27 cellular contexts compared by ENCODE assay signal in genomic region chr6:130212215-130212874, GRCh38. TPM values are rescaled to one million over a fixed set of nuclear protein-coding genes. Genes with fewer than 3 reads are reported as not detected.
DNase-seq lines count a peak whose midpoint lies in the region; ATAC-seq, FAIRE-seq and TF ChIP-seq lines count a peak whose summit lies in the region.
"Had no signal": no experiment of that assay in that cellular context is flagged by ENCODE, and none has a peak within 500 bp of the region (broad histone marks: within the 10 kb centered on the region; RNA-seq: fewer than 3 reads in every experiment).

No MANE protein-coding gene starts in this region.

- POLR2A ChIA-PET in K562 (lab: Yijun Ruan, JAX): interaction anchor here (0.6 to 1.7 kb wide), 3 partner anchors 9 to 24 kb away, joined by 3 to 7 read pairs (median 3); no protein-coding TSS in a partner anchor

- peaks cover 64% of the 10 kb centered on the region for H3K4me1 Mint-ChIP-seq in activated T-cell treated with anti-CD3 and anti-CD28 coated beads, Interleukin-2, amount 50 U/mL, for 24 hours (ENCODE audit: low read depth)
- peaks cover 47 to 75% of the 10 kb centered on the region in 2 donors for H3K4me1 Mint-ChIP-seq in natural killer cell treated with Interleukin-12 subunit alpha and Interleukin-12 subunit beta and Interleukin-15 and Interleukin-18, amount 100 ng/mL, for 72 hours (ENCODE audit: low read depth in 2 of 2)

- ATAC-seq in K562 (no peak), gastrocnemius medialis (no peak)
- ATAC-seq in natural killer cell treated with Interleukin-12 subunit alpha and Interleukin-12 subunit beta and Interleukin-15 and Interleukin-18, amount 100 ng/mL, for 72 hours: no peak
- ATAC-seq: right lobe of liver had no signal

- TF ChIP-seq CTCF in K562 (IDR thresholded peaks at IDR 0.05 in 2 of 3, conservative IDR thresholded peaks at IDR 0.05 in 1 of 3; ENCODE audit: insufficient read depth in 2 of 3, low read depth in 1 of 3, low read length in 3 of 3) (no peak), gastrocnemius medialis (IDR thresholded peaks at IDR 0.05 in 4 of 5, conservative IDR thresholded peaks at IDR 0.05 in 1 of 5) (no peak), osteoblast (IDR thresholded peaks at IDR 0.05; ENCODE audit: extremely low read depth, low read depth, low read length) (no peak)

- TF ChIP-seq POLR2A in K562 (conservative IDR thresholded peaks at IDR 0.05) (no peak), gastrocnemius medialis (IDR thresholded peaks at IDR 0.05) (no peak)

- peaks cover 0 to 5% of the 10 kb centered on the region in 2 experiments; a peak in 2 of 5 replicates for H3K4me1 ChIP-seq in K562 (replicated peaks in 1 of 2; ENCODE audit: control insufficient read depth in 2 of 2, insufficient read depth in 2 of 2, low read length in 2 of 2)
- H3K4me1 ChIP-seq in gastrocnemius medialis: no peaks in the 10 kb centered on the region
- no peaks in the 10 kb centered on the region for H3K4me1 ChIP-seq in osteoblast (ENCODE audit: insufficient read depth, low read length)
- H3K4me1 ChIP-seq: parathyroid adenoma, right lobe of liver, uterus had no signal

- peak overlapping the region; percentile 28 for H3K4me3 Mint-ChIP-seq in activated T-cell treated with anti-CD3 and anti-CD28 coated beads, Interleukin-2, amount 50 U/mL, for 24 hours
- H3K4me3 Mint-ChIP-seq in natural killer cell treated with Interleukin-12 subunit alpha and Interleukin-12 subunit beta and Interleukin-15 and Interleukin-18, amount 100 ng/mL, for 72 hours: peak overlapping the region; percentile 92
- H3K4me3 Mint-ChIP-seq: naive B cell had no signal

- H3K79me2 ChIP-seq in K562 (ENCODE audit: control insufficient read depth, insufficient read depth, low read length) (no peaks in the 10 kb centered on the region), osteoblast (ENCODE audit: insufficient read depth, low read length) (no peaks in the 10 kb centered on the region)
- H3K79me2 ChIP-seq: parathyroid adenoma had no signal

- H3K27ac ChIP-seq in K562 (ENCODE audit: extremely low read depth, low read depth, low read length) (no peak overlapping the region), gastrocnemius medialis (no peak overlapping the region), osteoblast (ENCODE audit: low read depth, low read length) (no peak overlapping the region)
- H3K27ac ChIP-seq: C4-2B, dorsolateral prefrontal cortex, parathyroid adenoma, right lobe of liver, uterus had no signal

- no peaks in the 10 kb centered on the region for H3K9me1 ChIP-seq in K562 (ENCODE audit: control insufficient read depth, insufficient read depth, low read length)

- intact Hi-C loops in K562 (cut with micrococcal nuclease) (no loop called here), gastrocnemius medialis (cut with DNase I; ENCODE audit: low total_unique reads) (no loop called here)

- peak overlapping the region; percentile 32 for H3K27ac Mint-ChIP-seq in activated T-cell treated with anti-CD3 and anti-CD28 coated beads, Interleukin-2, amount 50 U/mL, for 24 hours
- H3K27ac Mint-ChIP-seq in natural killer cell treated with Interleukin-12 subunit alpha and Interleukin-12 subunit beta and Interleukin-15 and Interleukin-18, amount 100 ng/mL, for 72 hours: peak overlapping the region; percentile 78 to 93
- H3K27ac Mint-ChIP-seq: naive B cell had no signal

- H3K36me3 Mint-ChIP-seq in activated T-cell treated with anti-CD3 and anti-CD28 coated beads, Interleukin-2, amount 50 U/mL, for 24 hours (ENCODE audit: low read depth): peaks cover 27% of the 10 kb centered on the region
- peaks cover 3% of the 10 kb centered on the region for H3K36me3 Mint-ChIP-seq in natural killer cell treated with Interleukin-12 subunit alpha and Interleukin-12 subunit beta and Interleukin-15 and Interleukin-18, amount 100 ng/mL, for 72 hours
- H3K36me3 Mint-ChIP-seq: naive B cell had no signal

- in situ Hi-C loops in K562 (cut with MboI) (no loop called here), gastrocnemius medialis (cut with MboI; ENCODE audit: low sequenced_read_pairs in 4 of 4) (no loop called here)

- CTCF ChIA-PET in K562 (lab: Yijun Ruan, JAX; ENCODE audit: low intra/inter-chr PET ratio): no interaction called here

- no peak overlapping the region for H3K9ac ChIP-seq in K562 (ENCODE audit: insufficient read depth in 1 of 2, low read depth in 2 of 2, low read length in 2 of 2)
- H3K9ac ChIP-seq: parathyroid adenoma had no signal

- no peaks in the 10 kb centered on the region for H3K27me3 Mint-ChIP-seq in activated T-cell treated with anti-CD3 and anti-CD28 coated beads, Interleukin-2, amount 50 U/mL, for 24 hours
- H3K27me3 Mint-ChIP-seq in natural killer cell treated with Interleukin-12 subunit alpha and Interleukin-12 subunit beta and Interleukin-15 and Interleukin-18, amount 100 ng/mL, for 72 hours: no peaks in the 10 kb centered on the region
- H3K27me3 Mint-ChIP-seq: naive B cell had no signal

- H4K20me1 ChIP-seq in K562 (replicated peaks; ENCODE audit: control insufficient read depth, insufficient read depth, low read length) (no peaks in the 10 kb centered on the region), osteoblast (ENCODE audit: insufficient read depth, low read length) (no peaks in the 10 kb centered on the region)

- BruUV-seq in K562 (replicated peaks; lab: Mats Ljungman, UMichigan): no TSS peak

- H2AFZ ChIP-seq in K562 (ENCODE audit: low read depth, low read length) (peak overlapping the region; percentile 23; the same call in 1 of the 2 replicates), osteoblast (ENCODE audit: low read length) (no peak overlapping the region)
- H2AFZ ChIP-seq: parathyroid adenoma had no signal

- H3K9me3 ChIP-seq in K562 (replicated peaks; ENCODE audit: control insufficient read depth, insufficient read depth, low read depth, low read length): no peaks in the 10 kb centered on the region
- no peaks in the 10 kb centered on the region for H3K9me3 ChIP-seq in gastrocnemius medialis
- no peaks in the 10 kb centered on the region for H3K9me3 ChIP-seq in osteoblast (ENCODE audit: low read depth, low read length)
- H3K9me3 ChIP-seq: right lobe of liver, uterus had no signal

- H3K27me3 ChIP-seq in K562 (ENCODE audit: control insufficient read depth in 2 of 2, insufficient read depth in 2 of 2, low read length in 2 of 2): no peaks in the 10 kb centered on the region
- H3K27me3 ChIP-seq in gastrocnemius medialis: no peaks in the 10 kb centered on the region
- peaks cover 3% of the 10 kb centered on the region for H3K27me3 ChIP-seq in osteoblast (ENCODE audit: insufficient read depth, low read length)
- H3K27me3 ChIP-seq: right lobe of liver, uterus had no signal

- H3K4me3 ChIP-seq in K562: no peak overlapping the region
- no peak overlapping the region for H3K4me3 ChIP-seq in gastrocnemius medialis
- H3K4me3 ChIP-seq in osteoblast (ENCODE audit: insufficient read depth, low read length): no peak overlapping the region
- H3K4me3 ChIP-seq: dorsolateral prefrontal cortex, right lobe of liver, uterus had no signal

- no peaks in the 10 kb centered on the region for H3K36me3 ChIP-seq in K562 (ENCODE audit: control insufficient read depth, insufficient read depth, low read length)
- H3K36me3 ChIP-seq in gastrocnemius medialis: no peaks in the 10 kb centered on the region
- no peaks in the 10 kb centered on the region for H3K36me3 ChIP-seq in osteoblast (ENCODE audit: insufficient read depth, low read length)
- H3K36me3 ChIP-seq: right lobe of liver, uterus had no signal

- DNase-seq in activated T-cell treated with anti-CD3 and anti-CD28 coated beads, Interleukin-2, amount 50 U/mL, for 24 hours: no peak
- DNase-seq in activated T-cell treated with anti-CD3 and anti-CD28 coated beads, Interleukin-2, amount 50 U/mL, for 1 hour: no peak
- peak; percentile 26 for DNase-seq in LoVo (ENCODE audit: low spot score)
- DNase-seq in K562 (ENCODE audit: extremely low read depth in 1 of 4, low spot score in 3 of 4): no peak
- no peak for DNase-seq in natural killer cell treated with Interleukin-12 subunit alpha and Interleukin-12 subunit beta and Interleukin-15 and Interleukin-18, amount 100 ng/mL, for 72 hours (ENCODE audit: low spot score)
- DNase-seq in D341Med (ENCODE audit: low spot score): no peak
- no peak for DNase-seq in gastrocnemius medialis
- DNase-seq in osteoblast (ENCODE audit: insufficient read length, low spot score, missing footprints): no peak
- DNase-seq: aorta; caudate nucleus; dorsolateral prefrontal cortex; erythroblast; foreskin melanocyte; GF-D8; GOT3; Karpas-422; kidney glomerular epithelial cell; naive B cell; NCI-H187 treated with DMSO at 0.1 percent for 48 hours; NCI-H2227 treated with DMSO at 0.1 percent for 48 hours; NCI-H748 treated with DMSO at 0.1 percent for 48 hours; right lobe of liver; stimulated activated CD8-positive, alpha-beta memory T cell treated with anti-CD3 and anti-CD28 coated beads, Interleukin-4, amount 100 ng/mL, for 48 hours; uterus had no signal

- TF ChIP-seq RAD21 in K562 (CRISPR knock-in tag; conservative IDR thresholded peaks at IDR 0.05 in 1 of 2, IDR thresholded peaks at IDR 0.05 in 1 of 2): no peak

- no peaks in the 10 kb centered on the region for H3K9me3 Mint-ChIP-seq in activated T-cell treated with anti-CD3 and anti-CD28 coated beads, Interleukin-2, amount 50 U/mL, for 24 hours
- no peaks in the 10 kb centered on the region for H3K9me3 Mint-ChIP-seq in natural killer cell treated with Interleukin-12 subunit alpha and Interleukin-12 subunit beta and Interleukin-15 and Interleukin-18, amount 100 ng/mL, for 72 hours

- TF ChIP-seq EP300 in K562 (IDR thresholded peaks at IDR 0.05; ENCODE audit: low read length): no peak

- no peak overlapping the region for H3K4me2 ChIP-seq in K562 (ENCODE audit: insufficient read depth, low read length)
- no peak overlapping the region for H3K4me2 ChIP-seq in osteoblast (ENCODE audit: insufficient read depth, low read length)

- FAIRE-seq in K562 (lab: Jason Lieb, UNC): no peak
- FAIRE-seq: TTC549 had no signal

- 3% methylated on average over 2 of the region's 2 CpGs for WGBS in K562 (ENCODE audit: insufficient coverage, low coverage, missing lambda C conversion rate)

RNA-seq across cellular contexts. Expression of gene SAMD3, which starts 10.4 kb away (rescaled TPM):
- total RNA-seq in K562 (2011; cell fraction: chromatin; rRNA removed; ENCODE audit: low replicate concordance): not detected in 2 replicates
- total RNA-seq in K562 (2011; cell fraction: nucleolus; rRNA removed): not detected in 2 replicates
- not detected in 2 replicates for total RNA-seq in K562 (2011; cell fraction: nucleoplasm; rRNA removed)
- total RNA-seq in K562 (2014; rRNA removed) (not detected in 2 replicates), K562 (2014; rRNA removed; fragmentation: Illumina TruSeq; extraction: Trizol) (not detected in 2 replicates), K562 (2015; rRNA removed; fragmentation: Illumina TruSeq; extraction: Trizol) (not detected in 2 replicates), K562 (2021) (0.29 TPM in 1 of 2 replicates, not detected in the other), gastrocnemius medialis (not detected), osteoblast (0.72 and 3.5 TPM in 2 replicates)
- polyA plus RNA-seq in K562 (2011; rRNA removed) (not detected in 2 replicates), K562 (2014; fragmentation: Illumina TruSeq; extraction: Trizol) (0.21 TPM in 1 of 2 replicates, not detected in the other), K562 (2014; fragmentation: Nextera tagmentation; extraction: Ambion mirVana) (under 1 TPM; 0.03 to 0.17 TPM), K562 (2014; rRNA removed) (0.19 TPM in 1 of 2 replicates, not detected in the other)
- polyA plus RNA-seq in K562 (2011; cell fraction: cytosol; rRNA removed): not detected in 2 replicates
- not detected in 2 replicates for polyA plus RNA-seq in K562 (2011; cell fraction: nucleus; rRNA removed)
- 0.05 TPM in 1 of 2 replicates, not detected in the other for polyA plus RNA-seq in K562 (2012)
- polyA minus RNA-seq in K562 (2011; rRNA and poly(A)+ RNA removed): not detected in 2 replicates
- polyA minus RNA-seq in K562 (2011; cell fraction: cytosol; rRNA and poly(A)+ RNA removed): not detected in 2 replicates
- not detected in 2 replicates for polyA minus RNA-seq in K562 (2011; cell fraction: nucleus; rRNA and poly(A)+ RNA removed)
- 10 to 100 TPM; 14.6 to 39.3 TPM for total RNA-seq in natural killer cell treated with Interleukin-12 subunit alpha and Interleukin-12 subunit beta and Interleukin-15 and Interleukin-18, amount 100 ng/mL, for 72 hours
- polyA plus RNA-seq: aorta had no signal
